In genomic region chr1:18531503-18531845, GRCh38 we compare ENCODE assay signal across 17 cellular contexts. TPM values are rescaled to one million over a fixed set of nuclear protein-coding genes. Genes with fewer than 3 reads are reported as not detected.
"Had no signal": no experiment of that assay in that cellular context is flagged by ENCODE, and none has a peak within 500 bp of the region (broad histone marks: within the 10 kb centered on the region; RNA-seq: fewer than 3 reads in every experiment).

No MANE protein-coding gene starts in this region.

- H3K36me3 ChIP-seq: left lung, ovary, prostate gland had no signal

- DNase-seq: activated effector memory CD4-positive, alpha-beta T cell treated with Interleukin-2 at 50 U/mL for 16 hours; amygdala; cerebellar nuclear complex; effector CD8-positive, alpha-beta T cell; foreskin keratinocyte; left lung; mammary epithelial cell; midbrain; ovary; stimulated activated CD4-positive, alpha-beta T cell treated with anti-CD3 and anti-CD28 coated beads, Interleukin-4, amount 100 ng/mL, for 24 hours; stimulated activated naive CD4-positive, alpha-beta T cell treated with Interleukin-2 at 50 U/mL for 16 hours; T-helper 9 cell had no signal

- H3K4me1 ChIP-seq: foreskin keratinocyte, left lung, prostate gland had no signal

- H3K9me3 ChIP-seq: left lung, ovary, prostate gland had no signal

- H3K4me3 ChIP-seq: left lung, ovary, prostate gland had no signal

- H3K27ac ChIP-seq: foreskin keratinocyte, left lung, ovary, prostate gland had no signal

- ATAC-seq: activated T-cell treated with anti-CD3 and anti-CD28 coated beads, Interleukin-2, amount 50 U/mL, for 72 hours; foreskin keratinocyte had no signal

- H3K27me3 ChIP-seq: foreskin keratinocyte, ovary had no signal

RNA-seq across cellular contexts. Expression of gene KLHDC7A, which starts 50.7 kb away (rescaled TPM):
- total RNA-seq: activated naive CD4-positive, alpha-beta T cell treated with anti-CD3 and anti-CD28 coated beads for 36 hours; activated T-cell treated with anti-CD3 and anti-CD28 coated beads, Interleukin-2, amount 50 U/mL, for 72 hours; foreskin keratinocyte; glomerular endothelial cell; T-helper 1 cell treated with Interleukin-12 subunit alpha and Interleukin-12 subunit beta and Interleukin-4 antibody, amounts not matched to agents 30 ng/mL and 1 ng/mL, for 36 hours had no signal
- polyA plus RNA-seq: foreskin keratinocyte, mammary epithelial cell had no signal
